Comparison of ENCODE assay signal across 25 cellular contexts in genomic region chr2:204220896-204221295, GRCh38.
"Had no signal": no experiment of that assay in that cellular context is flagged by ENCODE, and none has a peak within 500 bp of the region (broad histone marks: within the 10 kb centered on the region; RNA-seq: fewer than 3 reads in every experiment).

No MANE protein-coding gene starts in this region.

- H3K36me3 ChIP-seq: left ventricle myocardium inferior, neural progenitor cell, neutrophil, right atrium auricular region, right lobe of liver, stomach, thyroid gland, transverse colon, upper lobe of right lung had no signal

- H3K27ac ChIP-seq: hepatocyte, left ventricle myocardium inferior, neural progenitor cell, neutrophil, parathyroid adenoma, psoas muscle, right atrium auricular region, right lobe of liver, stomach, testis, thyroid gland, transverse colon, upper lobe of right lung had no signal

- H3K4me1 ChIP-seq: left ventricle myocardium inferior, neural progenitor cell, parathyroid adenoma, psoas muscle, right atrium auricular region, right lobe of liver, testis, thyroid gland, upper lobe of right lung had no signal

- H3K27ac Mint-ChIP-seq: mesothelial cell of epicardium; naive B cell; natural killer cell; nephron progenitor cell; neural progenitor cell; stimulated activated naive B cell treated with anti-CD40 and anti-IgM and Interleukin-4, amounts not matched to agents 10 μg/mL and 1 μg/mL and 100 μg/mL, for 72 hours had no signal

- H2AFZ ChIP-seq: hepatocyte, neural progenitor cell, parathyroid adenoma had no signal

- H3K36me3 Mint-ChIP-seq: mesothelial cell of epicardium; naive B cell; natural killer cell; neural progenitor cell; stimulated activated naive B cell treated with anti-CD40 and anti-IgM and Interleukin-4, amounts not matched to agents 10 μg/mL and 1 μg/mL and 100 μg/mL, for 72 hours had no signal

- H3K4me3 Mint-ChIP-seq: mesothelial cell of epicardium; naive B cell; natural killer cell; nephron progenitor cell; neural progenitor cell; stimulated activated naive B cell treated with anti-CD40 and anti-IgM and Interleukin-4, amounts not matched to agents 10 μg/mL and 1 μg/mL and 100 μg/mL, for 72 hours had no signal

- H3K79me2 ChIP-seq: hepatocyte, parathyroid adenoma had no signal

- H3K4me1 Mint-ChIP-seq: mesothelial cell of epicardium; naive B cell; natural killer cell; stimulated activated naive B cell treated with anti-CD40 and anti-IgM and Interleukin-4, amounts not matched to agents 10 μg/mL and 1 μg/mL and 100 μg/mL, for 72 hours had no signal

- ATAC-seq: natural killer cell; psoas muscle; right lobe of liver; stimulated activated naive B cell treated with anti-CD40 and anti-IgM and Interleukin-4, amounts not matched to agents 10 μg/mL and 1 μg/mL and 100 μg/mL, for 72 hours; stimulated activated naive CD8-positive, alpha-beta T cell treated with anti-CD3 and anti-CD28 coated beads, Interleukin-15, Interleukin-2, amounts not matched to agents 100 U/mL and 50 U/mL, for 24 hours; upper lobe of right lung had no signal

- DNase-seq: islet precursor cell; left ventricle myocardium inferior; mesendoderm; naive B cell; natural killer cell; nephron progenitor cell; psoas muscle; right lobe of liver; stimulated activated CD4-positive, alpha-beta T cell treated with anti-CD3 and anti-CD28 coated beads, Interleukin-2, amount 100 ng/mL, for 24 hours; stimulated activated CD4-positive, alpha-beta T cell treated with anti-CD3 and anti-CD28 coated beads, Interleukin-4, amount 100 ng/mL, for 1 hour; stimulated activated naive B cell treated with anti-CD40 and anti-IgM and Interleukin-4, amounts not matched to agents 10 μg/mL and 1 μg/mL and 100 μg/mL, for 72 hours; stimulated activated naive CD8-positive, alpha-beta T cell treated with anti-CD3 and anti-CD28 coated beads, Interleukin-15, Interleukin-2, amounts not matched to agents 100 U/mL and 50 U/mL, for 24 hours; stomach; testis; thyroid gland; transverse colon; upper lobe of right lung had no signal

- H3K4me3 ChIP-seq: hepatocyte, left ventricle myocardium inferior, lung, neural progenitor cell, psoas muscle, right atrium auricular region, right lobe of liver, smooth muscle cell, stomach, testis, thyroid gland, transverse colon, upper lobe of right lung had no signal

- H3K9me3 ChIP-seq: neutrophil, psoas muscle, right atrium auricular region, right lobe of liver, stomach, testis, thyroid gland, upper lobe of right lung had no signal

- H3K9ac ChIP-seq: neural progenitor cell, parathyroid adenoma had no signal

- H3K27me3 Mint-ChIP-seq: stimulated activated naive B cell treated with anti-CD40 and anti-IgM and Interleukin-4, amounts not matched to agents 10 μg/mL and 1 μg/mL and 100 μg/mL, for 72 hours had no signal

- H3K4me2 ChIP-seq: hepatocyte, neural progenitor cell, smooth muscle cell had no signal

- H3K27me3 ChIP-seq: right atrium auricular region, right lobe of liver, stomach, testis, thyroid gland, transverse colon, upper lobe of right lung had no signal
